Comparison of ENCODE assay signal across 8 cellular contexts in genomic region chr4:153153339-153153851, GRCh38. TPM values are rescaled to one million over a fixed set of nuclear protein-coding genes. Genes with fewer than 3 reads are reported as not detected.
DNase-seq lines count a peak whose midpoint lies in the region; ATAC-seq and TF ChIP-seq lines count a peak whose summit lies in the region.

No MANE protein-coding gene starts in this region.

- peak overlapping the region; percentile 82 for H3K4me3 Mint-ChIP-seq in activated T-helper 1 cell treated with anti-CD3 and anti-CD28 coated beads, Interleukin-12 subunit alpha, Interleukin-12 subunit beta, Interleukin-2, Interleukin-4 antibody, amounts not matched to agents 30 ng/mL and 10 ng/mL and 1 ng/mL, durations not matched to agents 14 hours and 24 hours and 36 hours
- peak overlapping the region; percentile 88 for H3K4me3 Mint-ChIP-seq in nephron progenitor cell

- peak; percentile 31 for TF ChIP-seq POLR2A in GM18951 (IDR thresholded peaks at IDR 0.05; ENCODE audit: extremely low read depth, insufficient read depth, insufficient read length)

- peak overlapping the region; percentile 67 for H3K27ac Mint-ChIP-seq in activated T-helper 1 cell treated with anti-CD3 and anti-CD28 coated beads, Interleukin-12 subunit alpha, Interleukin-12 subunit beta, Interleukin-2, Interleukin-4 antibody, amounts not matched to agents 30 ng/mL and 10 ng/mL and 1 ng/mL, durations not matched to agents 14 hours and 24 hours and 36 hours
- H3K27ac Mint-ChIP-seq in nephron progenitor cell: peak overlapping the region; percentile 95

- H2AFZ ChIP-seq in OCI-LY1 (ENCODE audit: low read length): no peak overlapping the region

- DNase-seq in AG20443 (ENCODE audit: low spot score) (peak; percentile 65), fibroblast of pulmonary artery (ENCODE audit: low read depth) (no peak), nephron progenitor cell (peak; percentile 71)
- DNase-seq in activated T-helper 1 cell treated with anti-CD3 and anti-CD28 coated beads, Interleukin-12 subunit alpha, Interleukin-12 subunit beta, Interleukin-2, Interleukin-4 antibody, amounts not matched to agents 30 ng/mL and 10 ng/mL and 1 ng/mL, durations not matched to agents 14 hours and 24 hours and 36 hours (ENCODE audit: low spot score): peak; percentile 70

- peaks cover 59% of the 10 kb centered on the region for H3K4me1 Mint-ChIP-seq in activated T-helper 1 cell treated with anti-CD3 and anti-CD28 coated beads, Interleukin-12 subunit alpha, Interleukin-12 subunit beta, Interleukin-2, Interleukin-4 antibody, amounts not matched to agents 30 ng/mL and 10 ng/mL and 1 ng/mL, durations not matched to agents 14 hours and 24 hours and 36 hours (ENCODE audit: low read depth)
- H3K4me1 Mint-ChIP-seq in nephron progenitor cell: peaks cover 68% of the 10 kb centered on the region

- no peak overlapping the region for H3K27ac ChIP-seq in OCI-LY1 (ENCODE audit: low read depth, low read length, poor library complexity, severe bottlenecking)
- no peak overlapping the region for H3K27ac ChIP-seq in subcutaneous abdominal adipose tissue (ENCODE audit: low read depth, low read length)

- H3K27me3 ChIP-seq in OCI-LY1 (ENCODE audit: insufficient read depth, low read length) (no peaks in the 10 kb centered on the region), subcutaneous abdominal adipose tissue (ENCODE audit: control insufficient read depth in 5 of 5, insufficient read depth in 4 of 5, low read length in 5 of 5) (peaks cover 0 to 27% (median 10%) of the 10 kb centered on the region in 5 donors)

- peaks cover 42% of the 10 kb centered on the region for H3K27me3 Mint-ChIP-seq in activated T-helper 1 cell treated with anti-CD3 and anti-CD28 coated beads, Interleukin-12 subunit alpha, Interleukin-12 subunit beta, Interleukin-2, Interleukin-4 antibody, amounts not matched to agents 30 ng/mL and 10 ng/mL and 1 ng/mL, durations not matched to agents 14 hours and 24 hours and 36 hours (ENCODE audit: insufficient read depth)
- peaks cover 32% of the 10 kb centered on the region for H3K27me3 Mint-ChIP-seq in nephron progenitor cell (ENCODE audit: low read depth, poor library complexity)

- H4K20me1 ChIP-seq in OCI-LY1 (ENCODE audit: insufficient read depth, low read length): no peaks in the 10 kb centered on the region

- H3K4me3 ChIP-seq in OCI-LY1 (ENCODE audit: low read depth, low read length, poor library complexity, severe bottlenecking): peak overlapping the region; percentile 62
- H3K4me3 ChIP-seq in fibroblast of pulmonary artery (replicated peaks; ENCODE audit: low read depth, low read length): peak overlapping the region; percentile 57
- peak overlapping the region; percentile 42 to 79 (median 70) for H3K4me3 ChIP-seq in subcutaneous abdominal adipose tissue (ENCODE audit: low read depth in 1 of 5, low read length in 5 of 5)

- H3K79me2 ChIP-seq in OCI-LY1 (ENCODE audit: insufficient read depth, low read length): no peaks in the 10 kb centered on the region

- no peaks in the 10 kb centered on the region for H3K36me3 Mint-ChIP-seq in activated T-helper 1 cell treated with anti-CD3 and anti-CD28 coated beads, Interleukin-12 subunit alpha, Interleukin-12 subunit beta, Interleukin-2, Interleukin-4 antibody, amounts not matched to agents 30 ng/mL and 10 ng/mL and 1 ng/mL, durations not matched to agents 14 hours and 24 hours and 36 hours (ENCODE audit: low read depth)
- no peaks in the 10 kb centered on the region for H3K36me3 Mint-ChIP-seq in nephron progenitor cell (ENCODE audit: low read depth)

- no peak for TF ChIP-seq CTCF in OCI-LY1 (IDR thresholded peaks at IDR 0.05; ENCODE audit: low read length)
- no peak for TF ChIP-seq CTCF in fibroblast of pulmonary artery (IDR thresholded peaks at IDR 0.05; ENCODE audit: low read length, missing control alignments)
- no peak for TF ChIP-seq CTCF in nephron progenitor cell (IDR thresholded peaks at IDR 0.05)

- no peaks in the 10 kb centered on the region for H3K9me3 ChIP-seq in OCI-LY1 (ENCODE audit: low read length)
- no peaks in the 10 kb centered on the region for H3K9me3 ChIP-seq in subcutaneous abdominal adipose tissue (ENCODE audit: control insufficient read depth in 5 of 5, low read length in 5 of 5)

- no peaks in the 10 kb centered on the region for H3K9me3 Mint-ChIP-seq in activated T-helper 1 cell treated with anti-CD3 and anti-CD28 coated beads, Interleukin-12 subunit alpha, Interleukin-12 subunit beta, Interleukin-2, Interleukin-4 antibody, amounts not matched to agents 30 ng/mL and 10 ng/mL and 1 ng/mL, durations not matched to agents 14 hours and 24 hours and 36 hours
- H3K9me3 Mint-ChIP-seq in nephron progenitor cell: no peaks in the 10 kb centered on the region

- H3K4me2 ChIP-seq in OCI-LY1 (ENCODE audit: low read length): peak overlapping the region; percentile 95

- H3K4me1 ChIP-seq in OCI-LY1 (ENCODE audit: insufficient read depth, low read length, severe bottlenecking) (peaks cover 30% of the 10 kb centered on the region), subcutaneous abdominal adipose tissue (ENCODE audit: control insufficient read depth in 5 of 5, insufficient read depth in 5 of 5, low read length in 5 of 5) (peaks cover 0 to 25% (median 24%) of the 10 kb centered on the region in 5 donors)

- no peaks in the 10 kb centered on the region for H3F3A ChIP-seq in OCI-LY1 (ENCODE audit: insufficient read depth, low read length)

- H3K36me3 ChIP-seq in OCI-LY1 (ENCODE audit: insufficient read depth, low read length): no peaks in the 10 kb centered on the region
- H3K36me3 ChIP-seq in subcutaneous abdominal adipose tissue (ENCODE audit: control insufficient read depth in 5 of 5, insufficient read depth in 5 of 5, low read length in 5 of 5): no peaks in the 10 kb centered on the region

- H3K9ac ChIP-seq in OCI-LY1 (ENCODE audit: low read length) (peak overlapping the region; percentile 55; the same call in 1 of the 2 replicates), subcutaneous abdominal adipose tissue (ENCODE audit: low read length in 5 of 5) (peak overlapping the region in 1 of 5 donors; percentile 20)

- in situ Hi-C loops in GM18951 (cut with MboI; ENCODE audit: low sequenced_read_pairs, unreplicated experiment): no loop called here

- ATAC-seq in HG03280 (IDR thresholded peaks at IDR 0.05; ENCODE audit: unreplicated experiment): peak; percentile 67

- intact Hi-C loops in activated T-helper 1 cell treated with anti-CD3 and anti-CD28 coated beads, Interleukin-12 subunit alpha, Interleukin-12 subunit beta, Interleukin-2, Interleukin-4 antibody, amounts not matched to agents 30 ng/mL and 10 ng/mL and 1 ng/mL, durations not matched to agents 14 hours and 24 hours and 36 hours (cut with micrococcal nuclease): loop anchor here (1.0 to 5.0 kb wide), 7 partner anchors 10 to 279 kb away; partner anchors contain the start of gene MND1

- H3K9me2 ChIP-seq in OCI-LY1 (ENCODE audit: low read depth, low read length): no peaks in the 10 kb centered on the region

RNA-seq across cellular contexts. Expression of gene TRIM2, which starts 50.8 kb away (rescaled TPM):
- 0.16 and 0.24 TPM in 2 replicates for total RNA-seq in activated T-helper 1 cell treated with anti-CD3 and anti-CD28 coated beads, Interleukin-12 subunit alpha, Interleukin-12 subunit beta, Interleukin-2, Interleukin-4 antibody, amounts not matched to agents 30 ng/mL and 10 ng/mL and 1 ng/mL, durations not matched to agents 14 hours and 24 hours and 36 hours
